Comparison of ENCODE assay signal across 1 cellular context in the genomic region with DNA sequence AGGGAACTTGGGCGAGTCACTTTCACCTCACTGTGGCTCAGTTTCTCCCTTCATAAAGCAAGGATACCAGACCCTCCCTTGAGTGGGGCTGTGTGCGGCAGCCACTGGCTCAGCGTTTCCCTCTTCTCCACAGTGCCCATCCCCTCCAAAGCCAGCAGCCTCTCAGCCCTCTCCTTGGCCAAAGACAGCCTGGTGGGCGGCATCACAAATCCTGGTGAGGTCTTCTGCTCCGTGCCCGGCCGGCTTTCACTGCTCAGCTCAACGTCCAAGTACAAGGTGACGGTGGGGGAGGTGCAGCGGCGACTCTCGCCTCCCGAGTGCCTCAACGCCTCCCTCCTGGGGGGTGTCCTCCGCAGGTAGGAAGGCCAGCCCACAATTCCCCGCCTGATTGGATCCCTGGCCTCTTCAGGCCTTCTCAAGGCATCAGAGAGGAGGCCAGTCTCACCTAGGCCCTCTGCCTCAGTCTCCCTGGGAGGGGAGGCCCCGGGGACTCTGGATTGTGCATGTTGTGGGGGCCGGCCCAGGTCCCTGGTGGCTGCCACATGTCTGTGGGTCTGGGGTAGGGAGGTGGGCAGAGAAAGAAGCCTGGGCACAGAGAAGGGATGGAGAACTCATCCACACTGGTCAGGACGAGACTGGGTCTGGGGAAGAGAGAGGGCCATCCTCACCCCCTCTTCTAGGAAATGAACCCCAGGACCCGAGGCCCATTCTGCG.
TF ChIP-seq lines count a peak whose summit lies in the region.

No MANE protein-coding gene starts in this region.

TF ChIP-seq in WTC11, 78 proteins besides CTCF, POLR2A, EP300 and RAD21 (continued from another document):
- TF ChIP-seq, protein P1, sequence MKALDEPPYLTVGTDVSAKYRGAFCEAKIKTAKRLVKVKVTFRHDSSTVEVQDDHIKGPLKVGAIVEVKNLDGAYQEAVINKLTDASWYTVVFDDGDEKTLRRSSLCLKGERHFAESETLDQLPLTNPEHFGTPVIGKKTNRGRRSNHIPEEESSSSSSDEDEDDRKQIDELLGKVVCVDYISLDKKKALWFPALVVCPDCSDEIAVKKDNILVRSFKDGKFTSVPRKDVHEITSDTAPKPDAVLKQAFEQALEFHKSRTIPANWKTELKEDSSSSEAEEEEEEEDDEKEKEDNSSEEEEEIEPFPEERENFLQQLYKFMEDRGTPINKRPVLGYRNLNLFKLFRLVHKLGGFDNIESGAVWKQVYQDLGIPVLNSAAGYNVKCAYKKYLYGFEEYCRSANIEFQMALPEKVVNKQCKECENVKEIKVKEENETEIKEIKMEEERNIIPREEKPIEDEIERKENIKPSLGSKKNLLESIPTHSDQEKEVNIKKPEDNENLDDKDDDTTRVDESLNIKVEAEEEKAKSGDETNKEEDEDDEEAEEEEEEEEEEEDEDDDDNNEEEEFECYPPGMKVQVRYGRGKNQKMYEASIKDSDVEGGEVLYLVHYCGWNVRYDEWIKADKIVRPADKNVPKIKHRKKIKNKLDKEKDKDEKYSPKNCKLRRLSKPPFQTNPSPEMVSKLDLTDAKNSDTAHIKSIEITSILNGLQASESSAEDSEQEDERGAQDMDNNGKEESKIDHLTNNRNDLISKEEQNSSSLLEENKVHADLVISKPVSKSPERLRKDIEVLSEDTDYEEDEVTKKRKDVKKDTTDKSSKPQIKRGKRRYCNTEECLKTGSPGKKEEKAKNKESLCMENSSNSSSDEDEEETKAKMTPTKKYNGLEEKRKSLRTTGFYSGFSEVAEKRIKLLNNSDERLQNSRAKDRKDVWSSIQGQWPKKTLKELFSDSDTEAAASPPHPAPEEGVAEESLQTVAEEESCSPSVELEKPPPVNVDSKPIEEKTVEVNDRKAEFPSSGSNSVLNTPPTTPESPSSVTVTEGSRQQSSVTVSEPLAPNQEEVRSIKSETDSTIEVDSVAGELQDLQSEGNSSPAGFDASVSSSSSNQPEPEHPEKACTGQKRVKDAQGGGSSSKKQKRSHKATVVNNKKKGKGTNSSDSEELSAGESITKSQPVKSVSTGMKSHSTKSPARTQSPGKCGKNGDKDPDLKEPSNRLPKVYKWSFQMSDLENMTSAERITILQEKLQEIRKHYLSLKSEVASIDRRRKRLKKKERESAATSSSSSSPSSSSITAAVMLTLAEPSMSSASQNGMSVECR (CRISPR knock-in tag; IDR thresholded peaks at IDR 0.05; ENCODE audit: borderline replicate concordance) = no peak
- TF ChIP-seq ZNF138 (CRISPR knock-in tag; conservative IDR thresholded peaks at IDR 0.05) (no peak), CREM (CRISPR knock-in tag; IDR thresholded peaks at IDR 0.05) (no peak), TEAD4 (CRISPR knock-in tag; IDR thresholded peaks at IDR 0.05) (no peak), KAT7 (CRISPR knock-in tag; IDR thresholded peaks at IDR 0.05; ENCODE audit: borderline replicate concordance) (no peak), SP1 (CRISPR knock-in tag; conservative IDR thresholded peaks at IDR 0.05) (no peak), MYBL2 (CRISPR knock-in tag; IDR thresholded peaks at IDR 0.05) (no peak), NFE2L1 (CRISPR knock-in tag; IDR thresholded peaks at IDR 0.05) (no peak), ZNF232 (CRISPR knock-in tag; IDR thresholded peaks at IDR 0.05) (no peak), ZNF281 (CRISPR knock-in tag; IDR thresholded peaks at IDR 0.05) (no peak), SMAD3 (CRISPR knock-in tag; IDR thresholded peaks at IDR 0.05; ENCODE audit: borderline replicate concordance) (no peak), ZBTB21 (CRISPR knock-in tag; IDR thresholded peaks at IDR 0.05; ENCODE audit: borderline replicate concordance) (no peak), GTF2I (CRISPR knock-in tag; conservative IDR thresholded peaks at IDR 0.05) (no peak), ATF1 (CRISPR knock-in tag; IDR thresholded peaks at IDR 0.05) (no peak)
- TF ChIP-seq, protein P2, sequence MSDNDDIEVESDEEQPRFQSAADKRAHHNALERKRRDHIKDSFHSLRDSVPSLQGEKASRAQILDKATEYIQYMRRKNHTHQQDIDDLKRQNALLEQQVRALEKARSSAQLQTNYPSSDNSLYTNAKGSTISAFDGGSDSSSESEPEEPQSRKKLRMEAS (CRISPR knock-in tag; IDR thresholded peaks at IDR 0.05) = no peak
- TF ChIP-seq, protein P3, sequence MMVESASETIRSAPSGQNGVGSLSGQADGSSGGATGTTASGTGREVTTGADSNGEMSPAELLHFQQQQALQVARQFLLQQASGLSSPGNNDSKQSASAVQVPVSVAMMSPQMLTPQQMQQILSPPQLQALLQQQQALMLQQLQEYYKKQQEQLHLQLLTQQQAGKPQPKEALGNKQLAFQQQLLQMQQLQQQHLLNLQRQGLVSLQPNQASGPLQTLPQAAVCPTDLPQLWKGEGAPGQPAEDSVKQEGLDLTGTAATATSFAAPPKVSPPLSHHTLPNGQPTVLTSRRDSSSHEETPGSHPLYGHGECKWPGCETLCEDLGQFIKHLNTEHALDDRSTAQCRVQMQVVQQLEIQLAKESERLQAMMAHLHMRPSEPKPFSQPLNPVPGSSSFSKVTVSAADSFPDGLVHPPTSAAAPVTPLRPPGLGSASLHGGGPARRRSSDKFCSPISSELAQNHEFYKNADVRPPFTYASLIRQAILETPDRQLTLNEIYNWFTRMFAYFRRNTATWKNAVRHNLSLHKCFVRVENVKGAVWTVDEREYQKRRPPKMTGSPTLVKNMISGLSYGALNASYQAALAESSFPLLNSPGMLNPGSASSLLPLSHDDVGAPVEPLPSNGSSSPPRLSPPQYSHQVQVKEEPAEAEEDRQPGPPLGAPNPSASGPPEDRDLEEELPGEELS (CRISPR knock-in tag; IDR thresholded peaks at IDR 0.05) = no peak
- TF ChIP-seq, protein P4, sequence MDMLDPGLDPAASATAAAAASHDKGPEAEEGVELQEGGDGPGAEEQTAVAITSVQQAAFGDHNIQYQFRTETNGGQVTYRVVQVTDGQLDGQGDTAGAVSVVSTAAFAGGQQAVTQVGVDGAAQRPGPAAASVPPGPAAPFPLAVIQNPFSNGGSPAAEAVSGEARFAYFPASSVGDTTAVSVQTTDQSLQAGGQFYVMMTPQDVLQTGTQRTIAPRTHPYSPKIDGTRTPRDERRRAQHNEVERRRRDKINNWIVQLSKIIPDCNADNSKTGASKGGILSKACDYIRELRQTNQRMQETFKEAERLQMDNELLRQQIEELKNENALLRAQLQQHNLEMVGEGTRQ (CRISPR knock-in tag; IDR thresholded peaks at IDR 0.05) = no peak
- TF ChIP-seq, protein P5, sequence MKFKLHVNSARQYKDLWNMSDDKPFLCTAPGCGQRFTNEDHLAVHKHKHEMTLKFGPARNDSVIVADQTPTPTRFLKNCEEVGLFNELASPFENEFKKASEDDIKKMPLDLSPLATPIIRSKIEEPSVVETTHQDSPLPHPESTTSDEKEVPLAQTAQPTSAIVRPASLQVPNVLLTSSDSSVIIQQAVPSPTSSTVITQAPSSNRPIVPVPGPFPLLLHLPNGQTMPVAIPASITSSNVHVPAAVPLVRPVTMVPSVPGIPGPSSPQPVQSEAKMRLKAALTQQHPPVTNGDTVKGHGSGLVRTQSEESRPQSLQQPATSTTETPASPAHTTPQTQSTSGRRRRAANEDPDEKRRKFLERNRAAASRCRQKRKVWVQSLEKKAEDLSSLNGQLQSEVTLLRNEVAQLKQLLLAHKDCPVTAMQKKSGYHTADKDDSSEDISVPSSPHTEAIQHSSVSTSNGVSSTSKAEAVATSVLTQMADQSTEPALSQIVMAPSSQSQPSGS (CRISPR knock-in tag; IDR thresholded peaks at IDR 0.05; ENCODE audit: borderline replicate concordance, low read depth) = no peak
